ENCODE assay signal across 8 cellular contexts in genomic region chr2:96470636-96471035, GRCh38. TPM values are rescaled to one million over a fixed set of nuclear protein-coding genes. Genes with fewer than 3 reads are reported as not detected.
DNase-seq lines count a peak whose midpoint lies in the region; ATAC-seq and TF ChIP-seq lines count a peak whose summit lies in the region.

No MANE protein-coding gene starts in this region.

- no peaks in the 10 kb centered on the region for H3K9me3 Mint-ChIP-seq in activated B cell treated with CpG ODN at 0.5 μM for 24 hours

- WGBS in liver, result 12% methylated on average over 25 of the region's 25 CpGs

- intact Hi-C loops in activated B cell treated with CpG ODN at 0.5 μM for 24 hours (cut with micrococcal nuclease), result loop anchor here (1.0 to 2.0 kb wide), 3 partner anchors 16 to 84 kb away; no protein-coding TSS in a partner anchor

- no peaks in the 10 kb centered on the region for H3K9me3 ChIP-seq in liver (ENCODE audit: control insufficient read depth in 4 of 4, low read length in 3 of 4)

- CTCF ChIA-PET in GM10248 (lab: Yijun Ruan, JAX), result interaction anchor here (1.1 to 1.9 kb wide), 6 partner anchors 10 to 63 kb away, joined by 3 to 5 read pairs (median 4); no protein-coding TSS in a partner anchor
- CTCF ChIA-PET in activated B cell treated with CpG ODN at 0.5 μM for 24 hours (lab: Charles Lee), result no interaction called here

- H3K4me1 ChIP-seq in liver (ENCODE audit: control insufficient read depth in 4 of 4, insufficient read depth in 4 of 4, low read length in 3 of 4), result peaks cover 3 to 11% (median 6%) of the 10 kb centered on the region in 4 donors

- H3K4me3 ChIP-seq in liver (ENCODE audit: low read depth in 1 of 3, low read length in 3 of 3), result peak overlapping the region in 2 of 3 donors; percentile 41 to 50

- H3K27me3 ChIP-seq in liver (ENCODE audit: control insufficient read depth in 4 of 4, insufficient read depth in 4 of 4, low read length in 3 of 4), result no peaks in the 10 kb centered on the region

- TF ChIP-seq CTCF in GM10248 (IDR thresholded peaks at IDR 0.05; ENCODE audit: control extremely low read depth, extremely low read depth, low read depth, missing control alignments), result peak; percentile 54
- peak; percentile 50 for TF ChIP-seq CTCF in activated B cell treated with CpG ODN at 0.5 μM for 24 hours (IDR thresholded peaks at IDR 0.05)
- TF ChIP-seq CTCF in liver (IDR thresholded peaks at IDR 0.05; ENCODE audit: low read depth, low read length, missing input control), result peak; percentile 60

- H3K4me3 Mint-ChIP-seq in activated B cell treated with CpG ODN at 0.5 μM for 24 hours, result no peak overlapping the region

- peaks cover 7% of the 10 kb centered on the region for H3K4me1 Mint-ChIP-seq in activated B cell treated with CpG ODN at 0.5 μM for 24 hours

- peak; percentile 71 to 83 for TF ChIP-seq RAD21 in liver (IDR thresholded peaks at IDR 0.05)

- H3K9ac ChIP-seq in liver (ENCODE audit: low read depth in 1 of 2, low read length in 2 of 2), result no peak overlapping the region

- peaks cover 7% of the 10 kb centered on the region for H3K27me3 Mint-ChIP-seq in activated B cell treated with CpG ODN at 0.5 μM for 24 hours

- ATAC-seq in activated B cell treated with CpG ODN at 0.5 μM for 24 hours (ENCODE audit: low read depth), result peak; percentile 76
- no peak for ATAC-seq in HG03196 (IDR thresholded peaks at IDR 0.05; ENCODE audit: unreplicated experiment)
- ATAC-seq in HG03025 (IDR thresholded peaks at IDR 0.05; ENCODE audit: low FRiP score, unreplicated experiment), result no peak

- DNase-seq in GM10248 (ENCODE audit: extremely low spot score) (peak; percentile 82), activated B cell treated with CpG ODN at 0.5 μM for 24 hours (peak; percentile 52), cerebellum (ENCODE audit: low spot score) (peak; percentile 20), NCI-H1436 (lab: John Stamatoyannopoulos, UW) (no peak)
- DNase-seq in stimulated activated CD4-positive, alpha-beta T cell treated with anti-CD3 and anti-CD28 coated beads, TNF-alpha, amount 100 ng/mL, for 1 hour (ENCODE audit: low read depth in 3 of 3, low spot score in 1 of 3), result peak in 2 of 3 donors; percentile 18 to 56

- H3K36me3 ChIP-seq in liver (ENCODE audit: control insufficient read depth in 4 of 4, insufficient read depth in 3 of 4, low read depth in 1 of 4, low read length in 3 of 4), result no peaks in the 10 kb centered on the region

- no peaks in the 10 kb centered on the region for H3K36me3 Mint-ChIP-seq in activated B cell treated with CpG ODN at 0.5 μM for 24 hours (ENCODE audit: low read depth)

- POLR2A ChIA-PET in GM10248 (lab: Yijun Ruan, JAX) (no interaction called here), activated B cell treated with CpG ODN at 0.5 μM for 24 hours (lab: Charles Lee) (no interaction called here)

- peak overlapping the region in 1 of 2 donors; percentile 1 for H3K27ac ChIP-seq in liver (ENCODE audit: low read depth in 1 of 2, low read length in 2 of 2)

- H3K27ac Mint-ChIP-seq in activated B cell treated with CpG ODN at 0.5 μM for 24 hours, result no peak overlapping the region

TF ChIP-seq in liver, 16 proteins besides CTCF, POLR2A, EP300 and RAD21:
- no peak for TF ChIP-seq SP1 (IDR thresholded peaks at IDR 0.05)
- no peak for TF ChIP-seq MAX (IDR thresholded peaks at IDR 0.05)

RNA-seq across cellular contexts. Expression of gene NEURL3, which starts 34.5 kb away (rescaled TPM):
- total RNA-seq in activated B cell treated with CpG ODN at 0.5 μM for 24 hours (not detected in 2 replicates), cerebellum (not detected), liver (1 to 10 TPM; 1.8 to 3.4 TPM)
- under 1 TPM; 0.61 to 0.97 TPM for polyA plus RNA-seq in liver
